ENCODE assay signal across 8 cellular contexts in genomic region chr2:24721470-24721869, GRCh38.
DNase-seq lines count a peak whose midpoint lies in the region; ATAC-seq and TF ChIP-seq lines count a peak whose summit lies in the region.

No MANE protein-coding gene starts in this region.

- H3K36me3 Mint-ChIP-seq in HFFc6 (ENCODE audit: low read depth) (peaks cover 6% of the 10 kb centered on the region), CD14-positive monocyte (peaks cover 52 to 53% of the 10 kb centered on the region in 2 donors)

- no peaks in the 10 kb centered on the region for H4K20me1 ChIP-seq in MM.1S (ENCODE audit: insufficient read depth, low read length)

- H3K9me3 Mint-ChIP-seq in HFFc6: no peaks in the 10 kb centered on the region
- H3K9me3 Mint-ChIP-seq in CD14-positive monocyte: no peaks in the 10 kb centered on the region

- no peak overlapping the region for H3K9ac ChIP-seq in MM.1S (ENCODE audit: low read length)

- H3K9me3 ChIP-seq in WERI-Rb-1 (ENCODE audit: severe bottlenecking) (no peaks in the 10 kb centered on the region), MM.1S (replicated peaks; ENCODE audit: insufficient read depth, low read length) (no peaks in the 10 kb centered on the region)

- no peaks in the 10 kb centered on the region for H3K27me3 ChIP-seq in WERI-Rb-1 (ENCODE audit: insufficient read depth, low read depth, severe bottlenecking)
- H3K27me3 ChIP-seq in MM.1S (replicated peaks; ENCODE audit: insufficient read depth, low read length): no peaks in the 10 kb centered on the region

- H3K79me2 ChIP-seq in MM.1S (ENCODE audit: low read length): no peaks in the 10 kb centered on the region

- H3K27ac Mint-ChIP-seq in HFFc6 (peak overlapping the region; percentile 50), CD14-positive monocyte (no peak overlapping the region)

- peak; percentile 52 for DNase-seq in AG04449 (ENCODE audit: low read depth, low spot score)
- DNase-seq in HFFc6: peak; percentile 58
- DNase-seq in WERI-Rb-1: peak; percentile 37
- peak; percentile 73 for DNase-seq in Right ventricle myocardium inferior (ENCODE audit: missing footprints)
- DNase-seq in pulmonary artery endothelial cell (ENCODE audit: low read depth, low spot score): peak; percentile 73
- no peak for DNase-seq in MM.1S
- no peak for DNase-seq in CD14-positive monocyte (ENCODE audit: low spot score)

- H3K4me1 ChIP-seq in MM.1S (ENCODE audit: low read length): 0 out of 2 replicates have a peak, but pooled peaks cover 4% of the 10 kb centered on the region

- H3K4me2 ChIP-seq in MM.1S (ENCODE audit: low read depth, low read length): no peak overlapping the region

- H3K36me3 ChIP-seq in WERI-Rb-1: no peaks in the 10 kb centered on the region; the same call in none of the 2 replicates
- H3K36me3 ChIP-seq in MM.1S (replicated peaks; ENCODE audit: insufficient read depth, low read length): no peaks in the 10 kb centered on the region

- H3K4me3 Mint-ChIP-seq in HFFc6: no peak overlapping the region
- H3K4me3 Mint-ChIP-seq in CD14-positive monocyte: no peak overlapping the region

- intact Hi-C loops in Right ventricle myocardium inferior (cut with DNase I) (loop anchor here (5.0 kb wide), 1 partner anchor 229 kb away; the partner anchor contains the start of gene NCOA1), CD14-positive monocyte (cut with micrococcal nuclease) (no loop called here)

- no peaks in the 10 kb centered on the region for H3K9me2 ChIP-seq in MM.1S (replicated peaks; ENCODE audit: insufficient read depth, low read length)

- POLR2A ChIA-PET in AG04449 (lab: Yijun Ruan, JAX): no interaction called here

- H3K27ac ChIP-seq in WERI-Rb-1: no peak overlapping the region
- no peak overlapping the region for H3K27ac ChIP-seq in MM.1S (ENCODE audit: low read length)

- no peak overlapping the region for H2AFZ ChIP-seq in MM.1S (ENCODE audit: low read length)

- CTCF ChIA-PET in AG04449 (lab: Yijun Ruan, JAX): interaction anchor here (1.3 kb wide), 1 partner anchor 71 kb away, joined by 3 read pairs; no protein-coding TSS in a partner anchor

- H3K27me3 Mint-ChIP-seq in HFFc6 (ENCODE audit: insufficient read depth) (no peaks in the 10 kb centered on the region), CD14-positive monocyte (ENCODE audit: low read depth in 3 of 3) (no peaks in the 10 kb centered on the region)

- H3K4me3 ChIP-seq in AG04449 (ENCODE audit: low read depth, low read length) (no peak overlapping the region), WERI-Rb-1 (ENCODE audit: low read depth, low read length) (no peak overlapping the region), MM.1S (ENCODE audit: low read length) (no peak overlapping the region)

- TF ChIP-seq CTCF in AG04449 (IDR thresholded peaks at IDR 0.05; ENCODE audit: insufficient read depth, low read length, missing control alignments): no peak
- no peak for TF ChIP-seq CTCF in HFFc6 (IDR thresholded peaks at IDR 0.05)
- TF ChIP-seq CTCF in WERI-Rb-1 (IDR thresholded peaks at IDR 0.05; ENCODE audit: low read depth, low read length): no peak
- TF ChIP-seq CTCF in MM.1S (IDR thresholded peaks at IDR 0.05; ENCODE audit: low read length): no peak
- no peak for TF ChIP-seq CTCF in CD14-positive monocyte (IDR thresholded peaks at IDR 0.05)

- ATAC-seq in Right ventricle myocardium inferior (peak; percentile 92), HG02852 (IDR thresholded peaks at IDR 0.05; ENCODE audit: unreplicated experiment) (no peak)

- peaks cover 31% of the 10 kb centered on the region for H3K4me1 Mint-ChIP-seq in HFFc6 (ENCODE audit: low read depth)
- H3K4me1 Mint-ChIP-seq in CD14-positive monocyte: no peaks in the 10 kb centered on the region

- H3F3A ChIP-seq in MM.1S (ENCODE audit: insufficient read depth, low read length): no peaks in the 10 kb centered on the region

Comparison
In these comparisons a context has a peak if more than half of its experiments do, and no peak if none do; other contexts are left out.
1. DNase-seq: peak in AG04449 (single experiment), HFFc6 (single experiment), WERI-Rb-1 (single experiment), Right ventricle myocardium inferior (single experiment) and pulmonary artery endothelial cell (single experiment); none in MM.1S (single experiment) and CD14-positive monocyte (single experiment).